Comparison of ENCODE assay signal across 14 cellular contexts in genomic region chr9:21121595-21122251, GRCh38. TPM values are rescaled to one million over a fixed set of nuclear protein-coding genes. Genes with fewer than 3 reads are reported as not detected.
A peak's percentile ranks its signal among the peaks of the same experiment; 100 is the strongest.
DNase-seq lines count a peak whose midpoint lies in the region; ATAC-seq and TF ChIP-seq lines count a peak whose summit lies in the region.
"Had no signal": no experiment of that assay in that cellular context is flagged by ENCODE, and none has a peak within 500 bp of the region (broad histone marks: within the 10 kb centered on the region; RNA-seq: fewer than 3 reads in every experiment).

No MANE protein-coding gene starts in this region.

- H3K4me1 ChIP-seq in PC-3 (ENCODE audit: insufficient read depth, low read length) = no peaks in the 10 kb centered on the region

- no peaks in the 10 kb centered on the region for H3F3A ChIP-seq in PC-3 (ENCODE audit: low read length, unreplicated experiment)

- H3K9me2 ChIP-seq in PC-3 (replicated peaks; ENCODE audit: low read length) = no peaks in the 10 kb centered on the region

- H3K36me3 ChIP-seq in PC-3 (ENCODE audit: low read depth, low read length) = no peaks in the 10 kb centered on the region
- H3K36me3 ChIP-seq: cardiac muscle cell, MG63 had no signal

- no TSS peak for BruUV-seq in PC-3 (replicated peaks; lab: Mats Ljungman, UMichigan)

- peaks cover 37% of the 10 kb centered on the region for H3K27me3 ChIP-seq in PC-3 (ENCODE audit: low read length)
- H3K27me3 ChIP-seq: cardiac muscle cell had no signal

- peak; percentile 100 for ATAC-seq in GM19023 (IDR thresholded peaks at IDR 0.05; ENCODE audit: unreplicated experiment)
- peak; percentile 95 for ATAC-seq in GM21526 (IDR thresholded peaks at IDR 0.05; ENCODE audit: low FRiP score, unreplicated experiment)
- peak; percentile 91 for ATAC-seq in HG03097 (IDR thresholded peaks at IDR 0.05; ENCODE audit: low FRiP score, unreplicated experiment)
- ATAC-seq in PC-3 = no peak

- no peak overlapping the region for H3K4me2 ChIP-seq in PC-3 (ENCODE audit: low read length)

- POLR2A ChIA-PET in PC-3 (lab: Charles Lee; ENCODE audit: unreplicated experiment) = no interaction called here

- intact Hi-C loops in PC-3 (cut with micrococcal nuclease) = loop anchor here (10.0 kb wide), 1 partner anchor 1197 kb away; no protein-coding TSS in a partner anchor

- no peaks in the 10 kb centered on the region for H4K20me1 ChIP-seq in PC-3 (ENCODE audit: low read length)

- H3K4me3 ChIP-seq in PC-3 (ENCODE audit: low read length) = no peak overlapping the region
- H3K4me3 ChIP-seq: cardiac muscle cell, MG63 had no signal

- H3K27ac ChIP-seq in PC-3 (ENCODE audit: low read length) = no peak overlapping the region
- H3K27ac ChIP-seq: cardiac muscle cell, epithelial cell of prostate had no signal

- CTCF ChIA-PET in PC-3 (lab: Charles Lee) = no interaction called here

- H3K9ac ChIP-seq in PC-3 (ENCODE audit: low read length) = no peak overlapping the region

- TF ChIP-seq CTCF in PC-3 (conservative IDR thresholded peaks at IDR 0.05; ENCODE audit: low read depth, low read length) = no peak

- H3K9me3 ChIP-seq in PC-3 (ENCODE audit: low read length) = no peaks in the 10 kb centered on the region

- no peaks in the 10 kb centered on the region for H3K79me2 ChIP-seq in PC-3 (ENCODE audit: low read length)

- H2AFZ ChIP-seq in PC-3 (ENCODE audit: low read length) = no peak overlapping the region

- DNase-seq in myocyte (ENCODE audit: low read depth) (peak; percentile 12), hepatic stellate cell (ENCODE audit: low spot score) (no peak), AG08395 (ENCODE audit: low spot score) (no peak), PC-3 (no peak)
- DNase-seq: hypothalamus, mesendoderm, MG63, NCI-H526 had no signal

RNA-seq across cellular contexts. Expression of gene IFNW1, which starts 19.9 kb away (rescaled TPM):
- total RNA-seq in myocyte (not detected in 2 replicates), PC-3 (2014; rRNA removed) (not detected in 2 replicates)
- polyA plus RNA-seq in myocyte (2012) = not detected
- total RNA-seq: activated T-helper 2 cell treated with anti-CD3 and anti-CD28 coated beads, Interferon-gamma antibody, Interleukin-2, Interleukin-4, amounts not matched to agents 10 μg/mL and 5 μg/mL and 100 μg/mL, durations not matched to agents 14 hours and 24 hours and 36 hours; cardiac muscle cell had no signal
- polyA plus RNA-seq: cardiac muscle cell had no signal

RNA-seq across cellular contexts. Expression of gene IFNB1, which starts 44.0 kb away (rescaled TPM):
- total RNA-seq in myocyte (not detected in 2 replicates), PC-3 (2014; rRNA removed) (not detected in 2 replicates)
- not detected for polyA plus RNA-seq in myocyte (2012)
- total RNA-seq: activated T-helper 2 cell treated with anti-CD3 and anti-CD28 coated beads, Interferon-gamma antibody, Interleukin-2, Interleukin-4, amounts not matched to agents 10 μg/mL and 5 μg/mL and 100 μg/mL, durations not matched to agents 14 hours and 24 hours and 36 hours; cardiac muscle cell had no signal
- polyA plus RNA-seq: cardiac muscle cell had no signal

RNA-seq across cellular contexts. Expression of gene IFNA21, which starts 44.7 kb away (rescaled TPM):
- total RNA-seq in myocyte = not detected in 2 replicates
- not detected for polyA plus RNA-seq in myocyte (2012)
- total RNA-seq in PC-3 (2014; rRNA removed) = not detected in 2 replicates
- total RNA-seq: activated T-helper 2 cell treated with anti-CD3 and anti-CD28 coated beads, Interferon-gamma antibody, Interleukin-2, Interleukin-4, amounts not matched to agents 10 μg/mL and 5 μg/mL and 100 μg/mL, durations not matched to agents 14 hours and 24 hours and 36 hours; cardiac muscle cell had no signal
- polyA plus RNA-seq: cardiac muscle cell had no signal
